8 cellular contexts compared by ENCODE assay signal in genomic region chr7:127393370-127394058, GRCh38. TPM values are rescaled to one million over a fixed set of nuclear protein-coding genes. Genes with fewer than 3 reads are reported as not detected.
DNase-seq lines count a peak whose midpoint lies in the region; ATAC-seq and TF ChIP-seq lines count a peak whose summit lies in the region.

No MANE protein-coding gene starts in this region.

- no peaks in the 10 kb centered on the region for H3K9me3 ChIP-seq in colonic mucosa
- H3K9me3 ChIP-seq in aorta (ENCODE audit: control insufficient read depth, low read length): no peaks in the 10 kb centered on the region

- H3K36me3 ChIP-seq in colonic mucosa: no peaks in the 10 kb centered on the region
- H3K36me3 ChIP-seq in aorta (ENCODE audit: control insufficient read depth in 1 of 2, insufficient read depth in 2 of 2, low read length in 1 of 2): no peaks in the 10 kb centered on the region

- DNase-seq in NCI-H2081 (lab: John Stamatoyannopoulos, UW): peak; percentile 26 to 40
- DNase-seq in NCI-H2081 treated with DMSO at 0.1 percent for 48 hours (lab: John Stamatoyannopoulos, UW): no peak
- peak; percentile 29 for DNase-seq in NCI-H82 treated with DMSO at 0.1 percent for 48 hours (lab: John Stamatoyannopoulos, UW; ENCODE audit: unreplicated experiment)
- no peak for DNase-seq in colonic mucosa
- peak; percentile 40 for DNase-seq in midbrain (lab: John Stamatoyannopoulos, UW)
- DNase-seq in aorta: peak in 1 of 2 donors; percentile 79
- no peak for DNase-seq in retina

- H3K27me3 ChIP-seq in colonic mucosa: no peaks in the 10 kb centered on the region
- no peaks in the 10 kb centered on the region for H3K27me3 ChIP-seq in aorta (ENCODE audit: control insufficient read depth in 1 of 2, insufficient read depth in 2 of 2, low read length in 1 of 2)

- TF ChIP-seq CTCF in colonic mucosa (IDR thresholded peaks at IDR 0.05): no peak

- ATAC-seq in aorta (ENCODE audit: low FRiP score): no peak
- ATAC-seq in HG03135 (IDR thresholded peaks at IDR 0.05; ENCODE audit: unreplicated experiment): no peak

- H3K4me3 ChIP-seq in colonic mucosa (peak overlapping the region; percentile 98), aorta (ENCODE audit: low read length in 2 of 2) (peak overlapping the region; percentile 64 to 93)

- H3K27ac ChIP-seq in colonic mucosa (peak overlapping the region; percentile 98), aorta (ENCODE audit: low read depth in 1 of 2, low read length in 2 of 2) (peak overlapping the region; percentile 68 to 70)

- H3K4me1 ChIP-seq in colonic mucosa (no peaks in the 10 kb centered on the region), aorta (ENCODE audit: control insufficient read depth in 1 of 2, insufficient read depth in 2 of 2, low read length in 2 of 2) (peaks cover 0 to 2% of the 10 kb centered on the region in 2 donors)

- WGBS in aorta, 2 donors: 2 to 3% methylated on average over 28 of the region's 28 CpGs

- peak overlapping the region; percentile 91 to 99 for H3K9ac ChIP-seq in colonic mucosa (ENCODE audit: low read depth in 2 of 2, low read length in 2 of 2)

- intact Hi-C loops in colonic mucosa (cut with DNase I): no loop called here
- intact Hi-C loops in aorta (cut with DNase I): loop anchor here (2.0 to 10.0 kb wide), 2 partner anchors 191 to 257 kb away; partner anchors contain the start of genes ARF5 (in 2 of the 2) and GCC1 (in 2 of the 2)

RNA-seq across cellular contexts. Expression of gene ZNF800, which starts 1.0 kb away (rescaled TPM):
- total RNA-seq in colonic mucosa (10 to 100 TPM; 27.0 to 32.4 TPM), aorta (10 to 100 TPM; 39.5 to 46.8 TPM)
- polyA plus RNA-seq in aorta: 1 to 10 TPM; 3.4 to 8.1 TPM

Comparison
In these comparisons a context has a peak if more than half of its experiments do, and no peak if none do; other contexts are left out.
1. DNase-seq: peak in NCI-H2081 (2 of 2), NCI-H82 treated with DMSO at 0.1 percent for 48 hours (single experiment) and midbrain (single experiment); none in NCI-H2081 treated with DMSO at 0.1 percent for 48 hours (single experiment), colonic mucosa (single experiment) and retina (single experiment).